ENCODE assay signal across 8 cellular contexts in genomic region chr3:48088056-48088748, GRCh38.
DNase-seq lines count a peak whose midpoint lies in the region; ATAC-seq, FAIRE-seq and TF ChIP-seq lines count a peak whose summit lies in the region.

No MANE protein-coding gene starts in this region.

- H3K9me3 ChIP-seq in MM.1S (replicated peaks; ENCODE audit: insufficient read depth, low read length): no peaks in the 10 kb centered on the region
- no peaks in the 10 kb centered on the region for H3K9me3 ChIP-seq in right cardiac atrium (ENCODE audit: control insufficient read depth, low read length)

- no peaks in the 10 kb centered on the region for H3K27me3 Mint-ChIP-seq in activated naive CD8-positive, alpha-beta T cell treated with anti-CD3 and anti-CD28 coated beads, Interleukin-2, amount 10 ng/mL, durations not matched to agents 7 days and 5 days

- H3K4me2 ChIP-seq in MM.1S (ENCODE audit: low read depth, low read length): peak overlapping the region; percentile 79

- no peaks in the 10 kb centered on the region for H4K20me1 ChIP-seq in MM.1S (ENCODE audit: insufficient read depth, low read length)

- peaks cover 17% of the 10 kb centered on the region for H3F3A ChIP-seq in MM.1S (ENCODE audit: insufficient read depth, low read length)

- DNase-seq in GM12864 (ENCODE audit: low read depth) (no peak), MM.1S (no peak), right cardiac atrium (no peak), retinal pigment epithelial cell (ENCODE audit: low read depth) (no peak), superior temporal gyrus (ENCODE audit: extremely low spot score) (no peak), HTR-8/SVneo (ENCODE audit: insufficient read length, low spot score) (no peak)
- no peak for DNase-seq in activated naive CD8-positive, alpha-beta T cell treated with anti-CD3 and anti-CD28 coated beads, Interleukin-2, amount 10 ng/mL, durations not matched to agents 7 days and 5 days

- under 1% methylated on average over 40 of the region's 40 CpGs for WGBS in right cardiac atrium

- H3K9me2 ChIP-seq in MM.1S (replicated peaks; ENCODE audit: insufficient read depth, low read length): no peaks in the 10 kb centered on the region

- peak overlapping the region; percentile 98 for H3K4me3 Mint-ChIP-seq in activated naive CD8-positive, alpha-beta T cell treated with anti-CD3 and anti-CD28 coated beads, Interleukin-2, amount 10 ng/mL, durations not matched to agents 7 days and 5 days

- peaks cover 52% of the 10 kb centered on the region for H3K79me2 ChIP-seq in MM.1S (ENCODE audit: low read length)

- no peak for FAIRE-seq in HTR-8/SVneo (lab: Jason Lieb, UNC)

- intact Hi-C loops in right cardiac atrium (cut with DNase I): loop anchor here in 1 of 4 donors (5.0 kb wide), 1 partner anchor 71 kb away; the partner anchor contains the start of gene MAP4

- peak overlapping the region; percentile 90 for H3K9ac ChIP-seq in MM.1S (ENCODE audit: low read length)

- H3K4me1 ChIP-seq in MM.1S (ENCODE audit: low read length): peaks cover 7% of the 10 kb centered on the region
- no peaks in the 10 kb centered on the region for H3K4me1 ChIP-seq in right cardiac atrium (ENCODE audit: control insufficient read depth, insufficient read depth, low read length)

- POLR2A ChIA-PET in activated naive CD8-positive, alpha-beta T cell treated with anti-CD3 and anti-CD28 coated beads, Interleukin-2, amount 10 ng/mL, durations not matched to agents 7 days and 5 days (lab: Charles Lee): interaction anchor here (0.8 to 4.8 kb wide), 8 partner anchors 12 to 286 kb away, joined by 3 to 50 read pairs (median 7); partner anchors contain the start of gene CDC25A

- no peaks in the 10 kb centered on the region for H3K27me3 ChIP-seq in MM.1S (replicated peaks; ENCODE audit: insufficient read depth, low read length)
- no peaks in the 10 kb centered on the region for H3K27me3 ChIP-seq in right cardiac atrium (ENCODE audit: control insufficient read depth, insufficient read depth)

- peak overlapping the region; percentile 98 for H3K27ac Mint-ChIP-seq in activated naive CD8-positive, alpha-beta T cell treated with anti-CD3 and anti-CD28 coated beads, Interleukin-2, amount 10 ng/mL, durations not matched to agents 7 days and 5 days

- no peaks in the 10 kb centered on the region for H3K36me3 Mint-ChIP-seq in activated naive CD8-positive, alpha-beta T cell treated with anti-CD3 and anti-CD28 coated beads, Interleukin-2, amount 10 ng/mL, durations not matched to agents 7 days and 5 days

- H3K9me3 Mint-ChIP-seq in activated naive CD8-positive, alpha-beta T cell treated with anti-CD3 and anti-CD28 coated beads, Interleukin-2, amount 10 ng/mL, durations not matched to agents 7 days and 5 days: no peaks in the 10 kb centered on the region

- H3K27ac ChIP-seq in MM.1S (ENCODE audit: low read length) (peak overlapping the region; percentile 88; the same call in 1 of the 2 replicates), right cardiac atrium (ENCODE audit: low read length) (peak overlapping the region; percentile 91)

- H2AFZ ChIP-seq in MM.1S (ENCODE audit: low read length): peak overlapping the region; percentile 91

- ATAC-seq in GM21619 (IDR thresholded peaks at IDR 0.05; ENCODE audit: unreplicated experiment) (peak; percentile 21), right cardiac atrium (peak; percentile 15 to 28)
- peak; percentile 27 for ATAC-seq in activated naive CD8-positive, alpha-beta T cell treated with anti-CD3 and anti-CD28 coated beads, Interleukin-2, amount 10 ng/mL, durations not matched to agents 7 days and 5 days (ENCODE audit: low read depth)

- H3K4me1 Mint-ChIP-seq in activated naive CD8-positive, alpha-beta T cell treated with anti-CD3 and anti-CD28 coated beads, Interleukin-2, amount 10 ng/mL, durations not matched to agents 7 days and 5 days: peaks cover 22% of the 10 kb centered on the region

- H3K4me3 ChIP-seq in GM12864 (ENCODE audit: low read depth, low read length) (peak overlapping the region; percentile 97), MM.1S (ENCODE audit: low read length) (peak overlapping the region; percentile 97), right cardiac atrium (ENCODE audit: low read length) (peak overlapping the region; percentile 75), retinal pigment epithelial cell (ENCODE audit: low read length) (peak overlapping the region; percentile 92)

- TF ChIP-seq CTCF in GM12864 (IDR thresholded peaks at IDR 0.05; ENCODE audit: low read depth, low read length, missing control alignments) (no peak), MM.1S (IDR thresholded peaks at IDR 0.05; ENCODE audit: low read length) (no peak), retinal pigment epithelial cell (conservative IDR thresholded peaks at IDR 0.05; ENCODE audit: low read depth, low read length) (no peak)

- H3K36me3 ChIP-seq in MM.1S (replicated peaks; ENCODE audit: insufficient read depth, low read length): no peaks in the 10 kb centered on the region
